Comparison of ENCODE assay signal across 10 cellular contexts in the genomic region with DNA sequence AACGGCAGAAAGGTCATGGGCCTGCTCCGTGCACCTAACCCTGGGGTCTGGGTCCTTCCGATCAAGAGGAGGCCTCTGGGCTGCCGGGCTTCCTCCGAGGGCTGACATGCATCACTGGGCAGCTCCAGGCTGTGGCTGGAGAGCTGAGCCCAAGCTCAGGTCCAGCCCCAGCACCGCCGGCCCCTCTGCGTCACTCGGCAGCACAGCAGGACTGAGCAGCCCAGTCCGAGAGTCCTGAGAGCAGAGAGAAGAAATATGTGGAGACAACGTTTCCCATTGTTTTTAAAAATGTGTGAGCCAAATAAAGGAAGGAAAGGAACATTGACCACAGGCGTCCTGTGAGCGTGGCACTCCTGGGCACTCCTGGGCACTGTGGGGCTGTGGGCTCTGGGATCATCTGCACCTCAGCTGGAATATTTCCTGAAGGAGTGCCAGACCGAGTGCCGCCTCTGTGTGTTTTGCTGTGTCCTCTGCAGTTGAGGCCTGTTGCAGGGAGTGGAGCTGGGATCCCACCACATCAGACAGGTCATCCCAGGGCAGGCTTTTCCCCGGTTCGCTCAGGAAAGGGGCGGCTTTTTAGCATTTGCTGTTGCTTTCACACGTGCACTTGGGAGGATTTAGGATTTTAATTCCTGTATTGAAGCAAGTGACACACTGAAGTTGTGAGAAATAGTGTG. TPM values are rescaled to one million over a fixed set of nuclear protein-coding genes. Genes with fewer than 3 reads are reported as not detected.
DNase-seq lines count a peak whose midpoint lies in the region; ATAC-seq, FAIRE-seq and TF ChIP-seq lines count a peak whose summit lies in the region.
"Had no signal": no experiment of that assay in that cellular context is flagged by ENCODE, and none has a peak within 500 bp of the region (broad histone marks: within the 10 kb centered on the region; RNA-seq: fewer than 3 reads in every experiment).

No MANE protein-coding gene starts in this region.

- FAIRE-seq in HTR-8/SVneo (lab: Jason Lieb, UNC): no peak

- H3K9me3 Mint-ChIP-seq in activated naive CD8-positive, alpha-beta T cell treated with anti-CD3 and anti-CD28 coated beads, Interleukin-2, amount 10 ng/mL, durations not matched to agents 7 days and 5 days: no peaks in the 10 kb centered on the region
- no peaks in the 10 kb centered on the region for H3K9me3 Mint-ChIP-seq in activated naive CD8-positive, alpha-beta T cell treated with anti-CD3 and anti-CD28 coated beads for 36 hours
- no peaks in the 10 kb centered on the region for H3K9me3 Mint-ChIP-seq in activated T-cell treated with anti-CD3 and anti-CD28 coated beads, Interleukin-2, amount 50 U/mL, for 4 hours

- no peak overlapping the region for H3K4me2 ChIP-seq in osteoblast (ENCODE audit: insufficient read depth, low read length)

- H3K79me2 ChIP-seq in osteoblast (ENCODE audit: insufficient read depth, low read length): peaks cover 68% of the 10 kb centered on the region

- TF ChIP-seq CTCF in heart right ventricle (IDR thresholded peaks at IDR 0.05) (no peak), osteoblast (IDR thresholded peaks at IDR 0.05; ENCODE audit: extremely low read depth, low read depth, low read length) (no peak)

- H3K36me3 ChIP-seq in heart right ventricle (peaks cover 0 to 73% (median 6%) of the 10 kb centered on the region in 9 donors), osteoblast (ENCODE audit: insufficient read depth, low read length) (peaks cover 41% of the 10 kb centered on the region)

- peak overlapping the region in 2 of 10 donors; percentile 14 to 36 for H3K4me3 ChIP-seq in heart right ventricle
- H3K4me3 ChIP-seq in osteoblast (ENCODE audit: insufficient read depth, low read length): no peak overlapping the region

- 42 to 47% methylated on average over 19 of the region's 19 CpGs for WGBS in heart right ventricle, 2 donors

- no peak overlapping the region for H3K27ac Mint-ChIP-seq in activated naive CD8-positive, alpha-beta T cell treated with anti-CD3 and anti-CD28 coated beads, Interleukin-2, amount 10 ng/mL, durations not matched to agents 7 days and 5 days
- H3K27ac Mint-ChIP-seq in activated naive CD8-positive, alpha-beta T cell treated with anti-CD3 and anti-CD28 coated beads for 36 hours: no peak overlapping the region
- H3K27ac Mint-ChIP-seq: activated CD8-positive, alpha-beta T cell treated with anti-CD3 and anti-CD28 coated beads, Interleukin-2, amount 10 ng/mL, durations not matched to agents 7 days and 5 days had no signal

- no peak overlapping the region for H3K4me3 Mint-ChIP-seq in activated naive CD8-positive, alpha-beta T cell treated with anti-CD3 and anti-CD28 coated beads, Interleukin-2, amount 10 ng/mL, durations not matched to agents 7 days and 5 days
- no peak overlapping the region for H3K4me3 Mint-ChIP-seq in activated naive CD8-positive, alpha-beta T cell treated with anti-CD3 and anti-CD28 coated beads for 36 hours
- H3K4me3 Mint-ChIP-seq in activated T-cell treated with anti-CD3 and anti-CD28 coated beads, Interleukin-2, amount 50 U/mL, for 4 hours: no peak overlapping the region
- H3K4me3 Mint-ChIP-seq: activated CD8-positive, alpha-beta T cell treated with anti-CD3 and anti-CD28 coated beads, Interleukin-2, amount 10 ng/mL, durations not matched to agents 7 days and 5 days had no signal

- intact Hi-C loops in heart right ventricle (cut with DNase I): loop anchor here in 2 of 10 donors (5.0 kb wide), 2 partner anchors 39 to 54 kb away; a partner anchor contains a TSS

- ATAC-seq in activated naive CD8-positive, alpha-beta T cell treated with anti-CD3 and anti-CD28 coated beads, Interleukin-2, amount 10 ng/mL, durations not matched to agents 7 days and 5 days (ENCODE audit: low read depth): no peak
- ATAC-seq in heart right ventricle: peak; percentile 65 to 89 (median 80)
- no peak for ATAC-seq in activated T-cell treated with anti-CD3 and anti-CD28 coated beads, Interleukin-2, amount 50 U/mL, for 4 hours
- no peak for ATAC-seq in HG02759 (IDR thresholded peaks at IDR 0.05; ENCODE audit: unreplicated experiment)
- ATAC-seq: activated CD8-positive, alpha-beta T cell treated with anti-CD3 and anti-CD28 coated beads, Interleukin-2, amount 10 ng/mL, durations not matched to agents 7 days and 5 days had no signal

- H3K4me1 Mint-ChIP-seq in activated naive CD8-positive, alpha-beta T cell treated with anti-CD3 and anti-CD28 coated beads, Interleukin-2, amount 10 ng/mL, durations not matched to agents 7 days and 5 days: peaks cover 2% of the 10 kb centered on the region
- H3K4me1 Mint-ChIP-seq in activated naive CD8-positive, alpha-beta T cell treated with anti-CD3 and anti-CD28 coated beads for 36 hours: no peaks in the 10 kb centered on the region
- peaks cover 5% of the 10 kb centered on the region for H3K4me1 Mint-ChIP-seq in activated T-cell treated with anti-CD3 and anti-CD28 coated beads, Interleukin-2, amount 50 U/mL, for 4 hours (ENCODE audit: low read depth)

- no peak overlapping the region for H2AFZ ChIP-seq in osteoblast (ENCODE audit: low read length)

- H3K4me1 ChIP-seq in heart right ventricle: peaks cover 20 to 46% (median 35%) of the 10 kb centered on the region in 9 donors
- peaks cover 9% of the 10 kb centered on the region for H3K4me1 ChIP-seq in osteoblast (ENCODE audit: insufficient read depth, low read length)

- H3K9me3 ChIP-seq in heart right ventricle (no peaks in the 10 kb centered on the region), osteoblast (ENCODE audit: low read depth, low read length) (no peaks in the 10 kb centered on the region)

- H3K36me3 Mint-ChIP-seq in activated naive CD8-positive, alpha-beta T cell treated with anti-CD3 and anti-CD28 coated beads, Interleukin-2, amount 10 ng/mL, durations not matched to agents 7 days and 5 days: peaks cover 13% of the 10 kb centered on the region
- no peaks in the 10 kb centered on the region for H3K36me3 Mint-ChIP-seq in activated naive CD8-positive, alpha-beta T cell treated with anti-CD3 and anti-CD28 coated beads for 36 hours
- H3K36me3 Mint-ChIP-seq in activated T-cell treated with anti-CD3 and anti-CD28 coated beads, Interleukin-2, amount 50 U/mL, for 4 hours (ENCODE audit: insufficient read depth): peaks cover 9% of the 10 kb centered on the region

- H3K27me3 ChIP-seq in heart right ventricle: no peaks in the 10 kb centered on the region
- no peaks in the 10 kb centered on the region for H3K27me3 ChIP-seq in osteoblast (ENCODE audit: insufficient read depth, low read length)

- no peaks in the 10 kb centered on the region for H3K27me3 Mint-ChIP-seq in activated naive CD8-positive, alpha-beta T cell treated with anti-CD3 and anti-CD28 coated beads, Interleukin-2, amount 10 ng/mL, durations not matched to agents 7 days and 5 days
- no peaks in the 10 kb centered on the region for H3K27me3 Mint-ChIP-seq in activated naive CD8-positive, alpha-beta T cell treated with anti-CD3 and anti-CD28 coated beads for 36 hours
- no peaks in the 10 kb centered on the region for H3K27me3 Mint-ChIP-seq in activated T-cell treated with anti-CD3 and anti-CD28 coated beads, Interleukin-2, amount 50 U/mL, for 4 hours (ENCODE audit: low read depth)

- POLR2A ChIA-PET in activated naive CD8-positive, alpha-beta T cell treated with anti-CD3 and anti-CD28 coated beads, Interleukin-2, amount 10 ng/mL, durations not matched to agents 7 days and 5 days (lab: Charles Lee): no interaction called here

- DNase-seq in activated naive CD8-positive, alpha-beta T cell treated with anti-CD3 and anti-CD28 coated beads, Interleukin-2, amount 10 ng/mL, durations not matched to agents 7 days and 5 days: peak; percentile 13
- DNase-seq in activated naive CD8-positive, alpha-beta T cell treated with anti-CD3 and anti-CD28 coated beads for 36 hours: no peak
- DNase-seq in heart right ventricle: peak; percentile 29 to 58
- peak; percentile 72 for DNase-seq in osteoblast (ENCODE audit: insufficient read length, low spot score, missing footprints)
- no peak for DNase-seq in activated T-cell treated with anti-CD3 and anti-CD28 coated beads, Interleukin-2, amount 50 U/mL, for 4 hours
- DNase-seq in HTR-8/SVneo (ENCODE audit: insufficient read length, low spot score): no peak
- no peak for DNase-seq in SHP77 treated with DMSO at 0.1 percent for 48 hours (lab: John Stamatoyannopoulos, UW)
- DNase-seq: activated CD8-positive, alpha-beta T cell treated with anti-CD3 and anti-CD28 coated beads, Interleukin-2, amount 10 ng/mL, durations not matched to agents 7 days and 5 days; NCI-H446 treated with DMSO at 0.1 percent for 48 hours had no signal

- peaks cover 55% of the 10 kb centered on the region for H4K20me1 ChIP-seq in osteoblast (ENCODE audit: insufficient read depth, low read length)

- H3K27ac ChIP-seq in heart right ventricle (peak overlapping the region; percentile 18 to 83 (median 60)), osteoblast (ENCODE audit: low read depth, low read length) (no peak overlapping the region)

RNA-seq across cellular contexts. Expression of a gene that starts 37.8 kb away (rescaled TPM):
- total RNA-seq in activated naive CD8-positive, alpha-beta T cell treated with anti-CD3 and anti-CD28 coated beads, Interleukin-2, amount 10 ng/mL, durations not matched to agents 7 days and 5 days: 100 to 1,000 TPM; 103 to 117 TPM
- total RNA-seq in activated naive CD8-positive, alpha-beta T cell treated with anti-CD3 and anti-CD28 coated beads for 36 hours: 100 to 1,000 TPM; 242 to 250 TPM
- total RNA-seq in heart right ventricle (10 to 100 TPM; 30.9 to 51.4 (median 38.3) TPM), osteoblast (48.6 and 56.8 TPM in 2 replicates)
- polyA plus RNA-seq in heart right ventricle: 10 to 100 TPM; 16.4 to 23.0 TPM
- total RNA-seq in activated T-cell treated with anti-CD3 and anti-CD28 coated beads, Interleukin-2, amount 50 U/mL, for 4 hours: 100 to 1,000 TPM; 147 to 200 (median 172) TPM

RNA-seq across cellular contexts. Expression of a gene that starts 56.2 kb away (rescaled TPM):
- 10 to 100 TPM; 25.4 to 26.3 TPM for total RNA-seq in activated naive CD8-positive, alpha-beta T cell treated with anti-CD3 and anti-CD28 coated beads, Interleukin-2, amount 10 ng/mL, durations not matched to agents 7 days and 5 days
- total RNA-seq in activated naive CD8-positive, alpha-beta T cell treated with anti-CD3 and anti-CD28 coated beads for 36 hours: 10 to 100 TPM; 11.0 to 13.9 TPM
- 100 to 1,000 TPM in 9 of 10 donors, 10 to 100 TPM in 1; 97.7 to 307 (median 225) TPM for total RNA-seq in heart right ventricle
- 10 to 100 TPM; 40.9 to 73.3 TPM for polyA plus RNA-seq in heart right ventricle
- total RNA-seq in osteoblast: 12.1 and 14.8 TPM in 2 replicates
- total RNA-seq in activated T-cell treated with anti-CD3 and anti-CD28 coated beads, Interleukin-2, amount 50 U/mL, for 4 hours: 10 to 100 TPM; 11.1 to 13.7 (median 12.4) TPM

Comparison
In these comparisons a context has a peak if more than half of its experiments do, and no peak if none do; other contexts are left out.
1. DNase-seq: peak in activated naive CD8-positive, alpha-beta T cell treated with anti-CD3 and anti-CD28 coated beads, Interleukin-2, amount 10 ng/mL, durations not matched to agents 7 days and 5 days (single experiment), heart right ventricle (2 of 2) and osteoblast (single experiment); none in activated naive CD8-positive, alpha-beta T cell treated with anti-CD3 and anti-CD28 coated beads for 36 hours (single experiment), activated T-cell treated with anti-CD3 and anti-CD28 coated beads, Interleukin-2, amount 50 U/mL, for 4 hours (single experiment), HTR-8/SVneo (single experiment) and SHP77 treated with DMSO at 0.1 percent for 48 hours (single experiment).
2. ATAC-seq: peak in heart right ventricle (8 of 8); none in activated naive CD8-positive, alpha-beta T cell treated with anti-CD3 and anti-CD28 coated beads, Interleukin-2, amount 10 ng/mL, durations not matched to agents 7 days and 5 days (single experiment), activated T-cell treated with anti-CD3 and anti-CD28 coated beads, Interleukin-2, amount 50 U/mL, for 4 hours (0 of 2) and HG02759 (single experiment).